In genomic region chr2:9782197-9782719, GRCh38 we compare ENCODE assay signal across 10 cellular contexts.
DNase-seq lines count a peak whose midpoint lies in the region; ATAC-seq, FAIRE-seq and TF ChIP-seq lines count a peak whose summit lies in the region.
"Had no signal": no experiment of that assay in that cellular context is flagged by ENCODE, and none has a peak within 500 bp of the region (broad histone marks: within the 10 kb centered on the region; RNA-seq: fewer than 3 reads in every experiment).

No MANE protein-coding gene starts in this region.

- TF ChIP-seq EP300 in HepG2 (IDR thresholded peaks at IDR 0.05; ENCODE audit: low read depth in 2 of 2, low read length in 2 of 2) (no peak), HepG2 (CRISPR knock-in tag; IDR thresholded peaks at IDR 0.05; ENCODE audit: borderline replicate concordance) (no peak), esophagus muscularis mucosa (IDR thresholded peaks at IDR 0.05) (no peak)

- in situ Hi-C loops in HepG2 (cut with HindIII; ENCODE audit: extremely low pct_ligation_motif_present, low pct_unique_long_range_greater_than_20kb), result no loop called here

- H2AFZ ChIP-seq in HepG2 (ENCODE audit: low read length), result no peak overlapping the region

- H3K27me3 ChIP-seq in HepG2 (ENCODE audit: control insufficient read depth in 1 of 2, insufficient read depth in 2 of 2, low read length in 2 of 2), result peaks cover 5 to 61% of the 10 kb centered on the region in 2 experiments; a peak in 4 of 5 replicates
- H3K27me3 ChIP-seq in vagina, result no peaks in the 10 kb centered on the region
- H3K27me3 ChIP-seq in esophagus muscularis mucosa, result no peaks in the 10 kb centered on the region
- H3K27me3 ChIP-seq: BLaER1 had no signal

- H3K4me3 ChIP-seq in HepG2 (replicated peaks in 1 of 3; ENCODE audit: insufficient read depth in 1 of 3, low read depth in 2 of 3, low read length in 3 of 3) (no peak overlapping the region), vagina (no peak overlapping the region), esophagus muscularis mucosa (no peak overlapping the region)
- H3K4me3 ChIP-seq: BLaER1 had no signal

- no peaks in the 10 kb centered on the region for H3K36me3 ChIP-seq in HepG2 (replicated peaks in 1 of 2; ENCODE audit: control insufficient read depth in 1 of 2, insufficient read depth in 2 of 2, low read length in 2 of 2)
- no peaks in the 10 kb centered on the region for H3K36me3 ChIP-seq in vagina
- no peaks in the 10 kb centered on the region for H3K36me3 ChIP-seq in esophagus muscularis mucosa
- H3K36me3 ChIP-seq: BLaER1 had no signal

- TF ChIP-seq RAD21 in HepG2 (CRISPR knock-in tag; IDR thresholded peaks at IDR 0.05), result no peak

- peaks cover 66% of the 10 kb centered on the region for H3K4me1 Mint-ChIP-seq in activated T-helper 1 cell treated with anti-CD3 and anti-CD28 coated beads, Interleukin-12 subunit alpha, Interleukin-12 subunit beta, Interleukin-2, Interleukin-4 antibody, amounts not matched to agents 30 ng/mL and 10 ng/mL and 1 ng/mL, durations not matched to agents 14 hours and 24 hours and 36 hours (ENCODE audit: low read depth)

- H3K4me3 Mint-ChIP-seq in activated T-helper 1 cell treated with anti-CD3 and anti-CD28 coated beads, Interleukin-12 subunit alpha, Interleukin-12 subunit beta, Interleukin-2, Interleukin-4 antibody, amounts not matched to agents 30 ng/mL and 10 ng/mL and 1 ng/mL, durations not matched to agents 14 hours and 24 hours and 36 hours, result peak overlapping the region; percentile 66

- H3K4me1 ChIP-seq in HepG2 (ENCODE audit: insufficient read depth, low read length), result peaks cover 28% of the 10 kb centered on the region
- peaks cover 13% of the 10 kb centered on the region for H3K4me1 ChIP-seq in vagina
- peaks cover 0 to 5% (median 0%) of the 10 kb centered on the region in 4 donors for H3K4me1 ChIP-seq in esophagus muscularis mucosa

- peaks cover 11% of the 10 kb centered on the region for H3K9me3 Mint-ChIP-seq in activated T-helper 1 cell treated with anti-CD3 and anti-CD28 coated beads, Interleukin-12 subunit alpha, Interleukin-12 subunit beta, Interleukin-2, Interleukin-4 antibody, amounts not matched to agents 30 ng/mL and 10 ng/mL and 1 ng/mL, durations not matched to agents 14 hours and 24 hours and 36 hours

- ATAC-seq in Right ventricle myocardium superior (ENCODE audit: poor library complexity) (no peak), HepG2 (no peak), HG03378 (IDR thresholded peaks at IDR 0.05; ENCODE audit: unreplicated experiment) (no peak)

- peaks cover 6% of the 10 kb centered on the region for H3K36me3 Mint-ChIP-seq in activated T-helper 1 cell treated with anti-CD3 and anti-CD28 coated beads, Interleukin-12 subunit alpha, Interleukin-12 subunit beta, Interleukin-2, Interleukin-4 antibody, amounts not matched to agents 30 ng/mL and 10 ng/mL and 1 ng/mL, durations not matched to agents 14 hours and 24 hours and 36 hours (ENCODE audit: low read depth)

- no peaks in the 10 kb centered on the region for H3K9me3 ChIP-seq in HepG2 (ENCODE audit: low read length)
- no peaks in the 10 kb centered on the region for H3K9me3 ChIP-seq in vagina
- no peaks in the 10 kb centered on the region for H3K9me3 ChIP-seq in esophagus muscularis mucosa

- no peak overlapping the region for H3K27ac ChIP-seq in HepG2 (ENCODE audit: extremely low read length, insufficient read depth, low read length)
- peak overlapping the region; percentile 20 for H3K27ac ChIP-seq in vagina
- no peak overlapping the region for H3K27ac ChIP-seq in esophagus muscularis mucosa (replicated peaks in 1 of 4)
- H3K27ac ChIP-seq: KMS-11 had no signal

- peak overlapping the region; percentile 84 for H3K27ac Mint-ChIP-seq in activated T-helper 1 cell treated with anti-CD3 and anti-CD28 coated beads, Interleukin-12 subunit alpha, Interleukin-12 subunit beta, Interleukin-2, Interleukin-4 antibody, amounts not matched to agents 30 ng/mL and 10 ng/mL and 1 ng/mL, durations not matched to agents 14 hours and 24 hours and 36 hours

- no TSS peak for BruUV-seq in HepG2 (replicated peaks; lab: Mats Ljungman, UMichigan)

- FAIRE-seq in HepG2 (lab: Jason Lieb, UNC), result no peak

- H3K79me2 ChIP-seq in HepG2 (ENCODE audit: insufficient read depth, low read length), result no peaks in the 10 kb centered on the region

- TF ChIP-seq CTCF in HepG2 (CRISPR knock-in tag; IDR thresholded peaks at IDR 0.05) (peak; percentile 20; the same call in 1 of the 2 replicates), vagina (IDR thresholded peaks at IDR 0.05) (no peak), esophagus muscularis mucosa (IDR thresholded peaks at IDR 0.05) (no peak), GM20000 (IDR thresholded peaks at IDR 0.05; ENCODE audit: extremely low read depth, missing control alignments) (no peak)

- DNase-seq in Right ventricle myocardium superior (peak; percentile 32), cardiac septum (ENCODE audit: low spot score) (no peak), HepG2 (ENCODE audit: low spot score) (no peak), vagina (ENCODE audit: extremely low spot score in 2 of 2) (no peak), esophagus muscularis mucosa (ENCODE audit: extremely low spot score) (no peak), GM20000 (ENCODE audit: low spot score) (no peak)
- DNase-seq in activated T-helper 1 cell treated with anti-CD3 and anti-CD28 coated beads, Interleukin-12 subunit alpha, Interleukin-12 subunit beta, Interleukin-2, Interleukin-4 antibody, amounts not matched to agents 30 ng/mL and 10 ng/mL and 1 ng/mL, durations not matched to agents 14 hours and 24 hours and 36 hours (ENCODE audit: low spot score), result peak; percentile 76

- no peak overlapping the region for H3K9ac ChIP-seq in HepG2 (ENCODE audit: insufficient read depth, low read depth, low read length)
- H3K9ac ChIP-seq: BLaER1, KMS-11 had no signal

- no peaks in the 10 kb centered on the region for H3K27me3 Mint-ChIP-seq in activated T-helper 1 cell treated with anti-CD3 and anti-CD28 coated beads, Interleukin-12 subunit alpha, Interleukin-12 subunit beta, Interleukin-2, Interleukin-4 antibody, amounts not matched to agents 30 ng/mL and 10 ng/mL and 1 ng/mL, durations not matched to agents 14 hours and 24 hours and 36 hours (ENCODE audit: insufficient read depth)

- no peak overlapping the region for H3K4me2 ChIP-seq in HepG2 (ENCODE audit: low read depth, low read length)
- H3K4me2 ChIP-seq: BLaER1, KMS-11 had no signal

- TF ChIP-seq POLR2A in HepG2 (IDR thresholded peaks at IDR 0.05; ENCODE audit: insufficient read depth in 1 of 2, low read depth in 2 of 2, low read length in 2 of 2), result no peak
- TF ChIP-seq POLR2A in vagina (IDR thresholded peaks at IDR 0.05), result no peak
- TF ChIP-seq POLR2A in esophagus muscularis mucosa (IDR thresholded peaks at IDR 0.05; ENCODE audit: low read depth), result no peak

- H4K20me1 ChIP-seq in HepG2 (ENCODE audit: insufficient read depth, low read length), result no peaks in the 10 kb centered on the region
- H4K20me1 ChIP-seq: BLaER1 had no signal

- 45% methylated on average over 8 of the region's 8 CpGs for WGBS in HepG2 (ENCODE audit: low lambda C conversion rate)
- WGBS in esophagus muscularis mucosa, result 80% methylated on average over 8 of the region's 8 CpGs

- intact Hi-C loops in Right ventricle myocardium superior (cut with DNase I), result no loop called here
- intact Hi-C loops in cardiac septum (cut with DNase I), result no loop called here
- intact Hi-C loops in activated T-helper 1 cell treated with anti-CD3 and anti-CD28 coated beads, Interleukin-12 subunit alpha, Interleukin-12 subunit beta, Interleukin-2, Interleukin-4 antibody, amounts not matched to agents 30 ng/mL and 10 ng/mL and 1 ng/mL, durations not matched to agents 14 hours and 24 hours and 36 hours (cut with micrococcal nuclease), result loop anchor here (1.0 to 5.0 kb wide), 14 partner anchors 17 to 359 kb away; partner anchors contain the start of genes CPSF3, GRHL1, ITGB1BP1 and TAF1B
- intact Hi-C loops in HepG2 (cut with micrococcal nuclease; ENCODE audit: unreplicated experiment), result no loop called here
- intact Hi-C loops in vagina (cut with DNase I), result no loop called here
- intact Hi-C loops in esophagus muscularis mucosa (cut with DNase I), result no loop called here

- POLR2A ChIA-PET in HepG2 (lab: Yijun Ruan, JAX), result no interaction called here

- CTCF ChIA-PET in HepG2 (lab: Yijun Ruan, JAX; ENCODE audit: low intra/inter-chr PET ratio, low total read pairs), result no interaction called here

TF ChIP-seq in HepG2, 621 proteins besides CTCF, POLR2A, EP300 and RAD21 (continues in another document):
- TF ChIP-seq NFAT5 (CRISPR knock-in tag; IDR thresholded peaks at IDR 0.05) (no peak), ZNF615 (CRISPR knock-in tag; IDR thresholded peaks at IDR 0.05; ENCODE audit: borderline replicate concordance) (no peak)

Comparison
In these comparisons a context has a peak if more than half of its experiments do, and no peak if none do; other contexts are left out.
1. DNase-seq: peak in Right ventricle myocardium superior (single experiment) and activated T-helper 1 cell treated with anti-CD3 and anti-CD28 coated beads, Interleukin-12 subunit alpha, Interleukin-12 subunit beta, Interleukin-2, Interleukin-4 antibody, amounts not matched to agents 30 ng/mL and 10 ng/mL and 1 ng/mL, durations not matched to agents 14 hours and 24 hours and 36 hours (single experiment); none in cardiac septum (single experiment), HepG2 (single experiment), vagina (0 of 2), esophagus muscularis mucosa (single experiment) and GM20000 (single experiment).